7 cellular contexts compared by ENCODE assay signal in the genomic region with DNA sequence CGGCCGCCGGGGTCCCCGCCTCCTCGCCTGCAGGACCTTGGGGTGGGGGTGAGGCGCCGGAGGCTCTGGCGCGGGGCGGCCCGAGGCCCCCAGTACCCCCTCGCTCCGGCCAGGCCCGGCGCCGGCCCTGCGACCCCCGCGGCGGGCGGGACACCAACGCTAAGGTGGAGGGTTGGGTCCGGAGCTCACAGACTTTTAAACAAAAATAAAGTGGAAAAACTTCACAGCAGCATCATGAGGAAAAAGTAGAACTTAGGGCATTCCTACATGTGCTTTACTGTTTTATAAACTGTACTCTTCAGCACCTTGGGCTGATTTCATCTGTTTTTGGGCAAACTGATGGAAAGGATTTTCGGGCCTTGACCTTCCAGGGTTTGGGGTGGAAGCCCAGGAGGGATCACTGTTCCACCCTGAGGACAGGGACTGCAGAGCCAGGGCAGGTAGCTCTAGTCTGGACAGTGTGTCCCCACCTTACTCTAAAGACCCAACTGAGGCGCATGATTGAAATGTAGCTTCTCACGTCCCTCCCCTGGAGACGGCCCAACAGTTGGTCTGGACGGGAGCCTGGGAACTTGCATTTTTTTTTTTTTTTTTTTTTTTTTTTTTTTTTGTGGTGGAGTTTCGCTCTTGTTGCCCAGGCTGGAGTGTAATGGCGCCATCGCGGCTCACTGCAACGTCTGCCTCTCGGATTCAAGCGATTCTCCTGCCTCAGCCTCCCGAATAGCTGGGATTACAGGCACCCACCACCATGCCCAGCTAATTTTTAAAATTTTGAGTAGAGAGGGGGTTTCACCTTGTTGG. TPM values are rescaled to one million over a fixed set of nuclear protein-coding genes. Genes with fewer than 3 reads are reported as not detected.
A peak's percentile ranks its signal among the peaks of the same experiment; 100 is the strongest.
DNase-seq lines count a peak whose midpoint lies in the region; ATAC-seq, FAIRE-seq and TF ChIP-seq lines count a peak whose summit lies in the region.
"Had no signal": no experiment of that assay in that cellular context is flagged by ENCODE, and none has a peak within 500 bp of the region (broad histone marks: within the 10 kb centered on the region; RNA-seq: fewer than 3 reads in every experiment).

No MANE protein-coding gene starts in this region.

- peak overlapping the region; percentile 94 for H3K4me3 Mint-ChIP-seq in astrocyte (ENCODE audit: unreplicated experiment)

- peak overlapping the region; percentile 82 for H3K9ac ChIP-seq in astrocyte (ENCODE audit: low read length)

- H3K27me3 Mint-ChIP-seq in astrocyte (ENCODE audit: low read depth, unreplicated experiment), result no peaks in the 10 kb centered on the region

- H3K36me3 ChIP-seq in astrocyte (ENCODE audit: insufficient read depth, low read length), result peaks cover under 1% of the 10 kb centered on the region

- H3K27ac ChIP-seq in astrocyte (ENCODE audit: low read depth, low read length), result peak overlapping the region; percentile 87

- ATAC-seq in HG03354 (IDR thresholded peaks at IDR 0.05; ENCODE audit: poor library complexity, severe bottlenecking, unreplicated experiment) (peak; percentile 3), GM18520 (IDR thresholded peaks at IDR 0.05; ENCODE audit: unreplicated experiment) (no peak)

- H2AFZ ChIP-seq in astrocyte (ENCODE audit: low read depth, low read length), result peak overlapping the region; percentile 40

- H3K9me3 Mint-ChIP-seq in astrocyte (ENCODE audit: unreplicated experiment), result peaks cover 11% of the 10 kb centered on the region

- peaks cover 14% of the 10 kb centered on the region for H3K4me1 Mint-ChIP-seq in astrocyte (ENCODE audit: low read depth, unreplicated experiment)

- H3K4me2 ChIP-seq in astrocyte (ENCODE audit: low read length), result peak overlapping the region; percentile 94

- H3K27ac Mint-ChIP-seq in astrocyte (ENCODE audit: unreplicated experiment), result peak overlapping the region; percentile 91

- no peaks in the 10 kb centered on the region for H3K9me3 ChIP-seq in astrocyte (ENCODE audit: insufficient read depth, low read depth, low read length)

- no peaks in the 10 kb centered on the region for H3K27me3 ChIP-seq in astrocyte (ENCODE audit: insufficient read depth, low read length)

- DNase-seq in D721Med (ENCODE audit: insufficient read length, low spot score), result peak; percentile 72
- peak; percentile 11 for DNase-seq in astrocyte (ENCODE audit: low read depth)
- DNase-seq in myocyte (ENCODE audit: low read depth), result peak; percentile 30
- no peak for DNase-seq in NCI-H1048 (lab: John Stamatoyannopoulos, UW)

- peaks cover 4% of the 10 kb centered on the region for H3K4me1 ChIP-seq in astrocyte (ENCODE audit: insufficient read depth, low read length)

- no peak for TF ChIP-seq CTCF in D721Med (IDR thresholded peaks at IDR 0.05; ENCODE audit: insufficient read depth, missing control alignments)
- no peak for TF ChIP-seq CTCF in astrocyte (IDR thresholded peaks at IDR 0.05; ENCODE audit: insufficient read depth, low read depth, low read length)

- H3K4me3 ChIP-seq in astrocyte (ENCODE audit: insufficient read depth, low read depth, low read length), result peak overlapping the region; percentile 90

- FAIRE-seq in D721Med (lab: Jason Lieb, UNC) (no peak), astrocyte (lab: Jason Lieb, UNC) (no peak)

- H3K36me3 Mint-ChIP-seq in astrocyte (ENCODE audit: low read depth, unreplicated experiment), result peaks cover 2% of the 10 kb centered on the region

- peaks cover 41% of the 10 kb centered on the region for H4K20me1 ChIP-seq in astrocyte (ENCODE audit: insufficient read depth, low read length)

- peaks cover 50% of the 10 kb centered on the region for H3K79me2 ChIP-seq in astrocyte (ENCODE audit: insufficient read depth, low read length)

RNA-seq across cellular contexts. Expression of a gene that starts 0.7 kb away (rescaled TPM):
- total RNA-seq in astrocyte, result 56.7 and 70.4 TPM in 2 replicates
- 32.0 and 38.6 TPM in 2 replicates for total RNA-seq in myocyte
- 37.2 TPM for polyA plus RNA-seq in myocyte (2012)

RNA-seq across cellular contexts. Expression of a gene that starts 25.3 kb away (rescaled TPM):
- total RNA-seq in astrocyte (112 and 126 TPM in 2 replicates), myocyte (69.6 and 74.7 TPM in 2 replicates)
- polyA plus RNA-seq in myocyte (2012), result 311 TPM

RNA-seq across cellular contexts. Expression of a gene that starts 37.5 kb away (rescaled TPM):
- not detected in 2 replicates for total RNA-seq in astrocyte
- not detected in 2 replicates for total RNA-seq in myocyte
- 0.08 TPM for polyA plus RNA-seq in myocyte (2012)
- total RNA-seq: T-helper 1 cell treated with Interleukin-12 subunit alpha and Interleukin-12 subunit beta and Interleukin-4 antibody, amounts not matched to agents 30 ng/mL and 1 ng/mL, for 36 hours had no signal

RNA-seq across cellular contexts. Expression of a gene that starts 50.4 kb away (rescaled TPM):
- total RNA-seq in astrocyte (91.0 and 94.4 TPM in 2 replicates), myocyte (24.7 and 29.0 TPM in 2 replicates)
- polyA plus RNA-seq in myocyte (2012), result 134 TPM
